In genomic region chrX:47482512-47483309, GRCh38 we compare ENCODE assay signal across 1 cellular context.
A peak's percentile ranks its signal among the peaks of the same experiment; 100 is the strongest.
TF ChIP-seq lines count a peak whose summit lies in the region.

TSS of gene ZNF41 (minus strand) at chrX:47483222. CDS start at chrX:47467481, 15,741 bp downstream.

TF ChIP-seq in K562, 482 proteins besides CTCF, POLR2A, EP300 and RAD21 (continued from another document and continues in another):
- TF ChIP-seq CEBPZ (IDR thresholded peaks at IDR 0.05; ENCODE audit: borderline replicate concordance, low read depth, low read length) (no peak), CBFB (CRISPR knock-in tag; IDR thresholded peaks at IDR 0.05) (no peak), ERF (CRISPR knock-in tag; IDR thresholded peaks at IDR 0.05) (no peak), ZNF3 (CRISPR knock-in tag; IDR thresholded peaks at IDR 0.05) (no peak), CBX2 (IDR thresholded peaks at IDR 0.05; ENCODE audit: insufficient read depth, low read length, poor library complexity, severe bottlenecking) (no peak), RBM15 (IDR thresholded peaks at IDR 0.05; ENCODE audit: insufficient read depth, low read length) (no peak), CTBP1 (IDR thresholded peaks at IDR 0.05; ENCODE audit: borderline replicate concordance) (no peak), SREBF1 (IDR thresholded peaks at IDR 0.05; ENCODE audit: borderline replicate concordance, low read depth, low read length) (no peak), ZNF79 (CRISPR knock-in tag; IDR thresholded peaks at IDR 0.05; ENCODE audit: low read depth) (no peak), TRIM25 (IDR thresholded peaks at IDR 0.05; ENCODE audit: borderline replicate concordance) (no peak), NR1H2 (CRISPR knock-in tag; IDR thresholded peaks at IDR 0.05) (no peak), HBP1 (CRISPR knock-in tag; IDR thresholded peaks at IDR 0.05) (no peak), ZNF766 (CRISPR knock-in tag; conservative IDR thresholded peaks at IDR 0.05) (no peak), FOXA1 (IDR thresholded peaks at IDR 0.05; ENCODE audit: borderline replicate concordance) (no peak), ETS2 (tag; IDR thresholded peaks at IDR 0.05; ENCODE audit: borderline replicate concordance, poor library complexity, severe bottlenecking) (no peak), ZNF280B (CRISPR knock-in tag; IDR thresholded peaks at IDR 0.05) (no peak), ZNF263 (CRISPR knock-in tag; IDR thresholded peaks at IDR 0.05; ENCODE audit: borderline replicate concordance) (no peak; the same call in 1 of the 2 replicates), CHAMP1 (IDR thresholded peaks at IDR 0.05) (no peak), KAT7 (CRISPR knock-in tag; IDR thresholded peaks at IDR 0.05; ENCODE audit: borderline replicate concordance) (no peak), UBTF (IDR thresholded peaks at IDR 0.05; ENCODE audit: borderline replicate concordance in 1 of 2, low read depth in 2 of 2, low read length in 2 of 2) (no peak), CBFA2T3 (IDR thresholded peaks at IDR 0.05) (no peak), ZNF76 (CRISPR knock-in tag; IDR thresholded peaks at IDR 0.05; ENCODE audit: borderline replicate concordance) (no peak), ZFP36 (IDR thresholded peaks at IDR 0.05; ENCODE audit: low read depth, low read length, partially characterized antibody) (no peak), NFRKB (IDR thresholded peaks at IDR 0.05; ENCODE audit: low read depth) (peak; percentile 86), RFX7 (CRISPR knock-in tag; IDR thresholded peaks at IDR 0.05) (no peak), STAT5B (CRISPR knock-in tag; IDR thresholded peaks at IDR 0.05) (no peak), RUNX1 (IDR thresholded peaks at IDR 0.05; ENCODE audit: low read depth) (no peak), BCL6 (CRISPR knock-in tag; IDR thresholded peaks at IDR 0.05) (no peak), CREB3L1 (IDR thresholded peaks at IDR 0.05; ENCODE audit: borderline replicate concordance, low read depth) (no peak), ZNF431 (CRISPR knock-in tag; IDR thresholded peaks at IDR 0.05) (0 out of 2 replicates have a peak, but pooled peaks have one; percentile 18), MTA2 (IDR thresholded peaks at IDR 0.05; ENCODE audit: low read depth) (no peak), ZFX (CRISPR knock-in tag; IDR thresholded peaks at IDR 0.05) (peak; percentile 83), POLR2H (tag; IDR thresholded peaks at IDR 0.05; ENCODE audit: low read depth) (peak; percentile 64), SMAD3 (CRISPR knock-in tag; conservative IDR thresholded peaks at IDR 0.05) (no peak), TSHZ1 (CRISPR knock-in tag; IDR thresholded peaks at IDR 0.05) (no peak), SNRNP70 (optimal IDR thresholded peaks at IDR 0.05; ENCODE audit: low read depth, low read length) (no peak), ZNF146 (CRISPR knock-in tag; IDR thresholded peaks at IDR 0.05; ENCODE audit: unreplicated experiment) (no peak), ZNF395 (CRISPR knock-in tag; IDR thresholded peaks at IDR 0.05) (no peak), ZBTB8A (IDR thresholded peaks at IDR 0.05; ENCODE audit: partially characterized antibody) (no peak), FOXP1 (CRISPR knock-in tag; IDR thresholded peaks at IDR 0.05) (no peak), MEIS2 (IDR thresholded peaks at IDR 0.05; ENCODE audit: partially characterized antibody) (peak; percentile 76), TGIF2 (CRISPR knock-in tag; IDR thresholded peaks at IDR 0.05) (no peak), HES1 (IDR thresholded peaks at IDR 0.05; ENCODE audit: low read depth) (no peak)
